ENCODE assay signal across 1 cellular context in genomic region chr17:46782250-46782953, GRCh38.
TF ChIP-seq lines count a peak whose summit lies in the region.

No MANE protein-coding gene starts in this region.

TF ChIP-seq in HepG2, 621 proteins besides CTCF, POLR2A, EP300 and RAD21 (continued from another document and continues in another):
- peak; percentile 45 for TF ChIP-seq ZFY (CRISPR knock-in tag; IDR thresholded peaks at IDR 0.05)
- peak; percentile 63; the same call in 1 of the 2 replicates for TF ChIP-seq CREBL2 (CRISPR knock-in tag; IDR thresholded peaks at IDR 0.05; ENCODE audit: borderline replicate concordance)
- TF ChIP-seq SMAD1 (CRISPR knock-in tag; IDR thresholded peaks at IDR 0.05; ENCODE audit: borderline replicate concordance, low read depth), result no peak; the same call in 1 of the 2 replicates
- no peak for TF ChIP-seq ZBTB3 (CRISPR knock-in tag; IDR thresholded peaks at IDR 0.05; ENCODE audit: borderline replicate concordance, low read depth)
- TF ChIP-seq DMTF1 (CRISPR knock-in tag; IDR thresholded peaks at IDR 0.05), result no peak
- TF ChIP-seq MEIS2 (CRISPR knock-in tag; IDR thresholded peaks at IDR 0.05), result peak; percentile 64; the same call in 1 of the 2 replicates
- no peak for TF ChIP-seq ZHX1 (CRISPR knock-in tag; IDR thresholded peaks at IDR 0.05; ENCODE audit: low read depth)
- 0 out of 2 replicates have a peak, but pooled peaks have one; percentile 42 for TF ChIP-seq MIER3 (CRISPR knock-in tag; IDR thresholded peaks at IDR 0.05; ENCODE audit: borderline replicate concordance)
- TF ChIP-seq REXO4 (CRISPR knock-in tag; IDR thresholded peaks at IDR 0.05; ENCODE audit: borderline replicate concordance), result no peak
- no peak for TF ChIP-seq ZNF34 (CRISPR knock-in tag; IDR thresholded peaks at IDR 0.05; ENCODE audit: borderline replicate concordance)
- TF ChIP-seq IRF2 (CRISPR knock-in tag; IDR thresholded peaks at IDR 0.05), result peak; percentile 71; the same call in 1 of the 2 replicates
- peak; percentile 54 for TF ChIP-seq CBX1 (IDR thresholded peaks at IDR 0.05; ENCODE audit: low read depth)
- TF ChIP-seq SAP130 (CRISPR knock-in tag; IDR thresholded peaks at IDR 0.05; ENCODE audit: low read depth), result peak; percentile 47
- no peak for TF ChIP-seq TBX3 (IDR thresholded peaks at IDR 0.05; ENCODE audit: borderline replicate concordance)
- TF ChIP-seq ZNF775 (CRISPR knock-in tag; IDR thresholded peaks at IDR 0.05; ENCODE audit: borderline replicate concordance), result no peak
- TF ChIP-seq RBM39 (IDR thresholded peaks at IDR 0.05; ENCODE audit: low read depth, low read length, poor library complexity, severe bottlenecking), result peak; percentile 22
- peak; percentile 30; the same call in 1 of the 2 replicates for TF ChIP-seq ZNF451 (CRISPR knock-in tag; IDR thresholded peaks at IDR 0.05)
- no peak for TF ChIP-seq CEBPZ (IDR thresholded peaks at IDR 0.05; ENCODE audit: low read length)
- 0 out of 2 replicates have a peak, but pooled peaks have one; percentile 48 for TF ChIP-seq HOMEZ (CRISPR knock-in tag; IDR thresholded peaks at IDR 0.05; ENCODE audit: low read depth)
- no peak for TF ChIP-seq NR0B2 (CRISPR knock-in tag; IDR thresholded peaks at IDR 0.05)
- peak; percentile 37; the same call in 1 of the 2 replicates for TF ChIP-seq IRF1 (CRISPR knock-in tag; IDR thresholded peaks at IDR 0.05; ENCODE audit: low read depth)
- peak; percentile 58; the same call in 1 of the 2 replicates for TF ChIP-seq HINFP (CRISPR knock-in tag; IDR thresholded peaks at IDR 0.05; ENCODE audit: low read depth)
- no peak for TF ChIP-seq ZNF777 (CRISPR knock-in tag; IDR thresholded peaks at IDR 0.05)
- peak; percentile 64 for TF ChIP-seq ZNF350 (CRISPR knock-in tag; IDR thresholded peaks at IDR 0.05; ENCODE audit: borderline replicate concordance, low read depth)
- TF ChIP-seq NCOA2 (CRISPR knock-in tag; IDR thresholded peaks at IDR 0.05), result peak; percentile 51; the same call in 1 of the 2 replicates
- no peak for TF ChIP-seq TCF7 (IDR thresholded peaks at IDR 0.05; ENCODE audit: low read depth)
- no peak for TF ChIP-seq NAIF1 (CRISPR knock-in tag; IDR thresholded peaks at IDR 0.05; ENCODE audit: borderline replicate concordance)
- TF ChIP-seq ELF1 (CRISPR knock-in tag; IDR thresholded peaks at IDR 0.05), result peak; percentile 31; the same call in 1 of the 2 replicates
- no peak for TF ChIP-seq PHF5A (CRISPR knock-in tag; IDR thresholded peaks at IDR 0.05; ENCODE audit: low read depth, unreplicated experiment)
- TF ChIP-seq ZNF652 (CRISPR knock-in tag; IDR thresholded peaks at IDR 0.05; ENCODE audit: borderline replicate concordance, low read depth), result peak; percentile 21; the same call in 1 of the 2 replicates
- TF ChIP-seq ZNF567 (CRISPR knock-in tag; IDR thresholded peaks at IDR 0.05; ENCODE audit: borderline replicate concordance), result 0 out of 2 replicates have a peak, but pooled peaks have one; percentile 88
- TF ChIP-seq ZNF230 (CRISPR knock-in tag; IDR thresholded peaks at IDR 0.05), result peak; percentile 25; the same call in 1 of the 2 replicates
- TF ChIP-seq PRDM10 (CRISPR knock-in tag; IDR thresholded peaks at IDR 0.05; ENCODE audit: low read depth), result no peak; the same call in 1 of the 2 replicates
- no peak for TF ChIP-seq ZNF740 (CRISPR knock-in tag; IDR thresholded peaks at IDR 0.05)
- 0 out of 2 replicates have a peak, but pooled peaks have one; percentile 44 for TF ChIP-seq ZNF605 (CRISPR knock-in tag; IDR thresholded peaks at IDR 0.05)
- no peak for TF ChIP-seq ZEB1 (IDR thresholded peaks at IDR 0.05; ENCODE audit: insufficient replicate concordance, low read depth)
- no peak for TF ChIP-seq ARNT (IDR thresholded peaks at IDR 0.05)
- peak; percentile 85; the same call in 1 of the 2 replicates for TF ChIP-seq ZNF225 (CRISPR knock-in tag; IDR thresholded peaks at IDR 0.05)
- peak; percentile 36; the same call in 1 of the 2 replicates for TF ChIP-seq PPARG (CRISPR knock-in tag; conservative IDR thresholded peaks at IDR 0.05)
- TF ChIP-seq ZNF343 (CRISPR knock-in tag; IDR thresholded peaks at IDR 0.05), result 0 out of 2 replicates have a peak, but pooled peaks have one; percentile 45
- no peak for TF ChIP-seq MYPOP (CRISPR knock-in tag; IDR thresholded peaks at IDR 0.05)
